In the genomic region with DNA sequence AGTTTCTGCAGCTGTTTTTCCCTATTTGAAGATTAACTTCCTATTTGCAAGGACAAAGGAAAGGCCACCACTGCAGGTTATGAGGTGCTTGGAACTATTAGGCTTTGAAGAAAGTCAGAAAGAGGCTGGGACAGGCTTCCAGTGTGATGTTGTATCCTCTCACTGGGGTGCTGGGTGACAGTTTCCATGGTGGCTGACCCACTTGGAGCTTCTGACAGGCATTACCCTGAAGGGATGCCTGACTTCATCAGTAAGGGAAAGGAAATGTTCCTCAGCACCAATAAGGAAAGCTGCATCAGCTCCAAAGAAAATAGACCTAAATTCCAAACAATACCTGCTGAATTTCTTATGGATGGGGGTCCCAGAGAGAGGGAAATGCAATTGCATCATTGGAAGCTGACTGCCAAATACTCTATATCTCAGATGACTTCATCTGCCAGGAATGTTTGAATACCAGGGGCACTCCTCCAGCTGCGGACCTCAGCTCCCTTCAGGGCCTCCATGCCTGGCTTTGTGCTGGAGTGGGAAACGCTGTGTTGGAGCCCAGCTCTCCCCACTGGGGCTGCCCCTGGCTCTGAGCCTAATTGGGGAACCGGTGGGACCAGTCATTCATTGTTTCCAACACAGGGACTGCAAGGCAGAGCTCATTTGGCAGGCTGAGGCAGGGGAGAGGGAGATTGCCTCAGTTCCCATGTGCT, we compare ENCODE assay signal across 9 cellular contexts.
DNase-seq lines count a peak whose midpoint lies in the region; ATAC-seq and TF ChIP-seq lines count a peak whose summit lies in the region.
"Had no signal": no experiment of that assay in that cellular context is flagged by ENCODE, and none has a peak within 500 bp of the region (broad histone marks: within the 10 kb centered on the region; RNA-seq: fewer than 3 reads in every experiment).

No MANE protein-coding gene starts in this region.

- TF ChIP-seq EP300 in suprapubic skin (IDR thresholded peaks at IDR 0.05), result no peak

- ATAC-seq in esophagus mucosa (peak; percentile 82), HG03025 (IDR thresholded peaks at IDR 0.05; ENCODE audit: low FRiP score, unreplicated experiment) (no peak), HG03196 (IDR thresholded peaks at IDR 0.05; ENCODE audit: unreplicated experiment) (no peak)

- H3K4me1 ChIP-seq in muscle layer of duodenum (ENCODE audit: control insufficient read depth in 1 of 2, insufficient read depth in 2 of 2, low read length in 2 of 2), result peaks cover 22 to 27% of the 10 kb centered on the region in 2 donors
- peaks cover 29% of the 10 kb centered on the region for H3K4me1 ChIP-seq in suprapubic skin

- 23% methylated on average over 2 of the region's 3 CpGs for WGBS in suprapubic skin

- H3K9me3 ChIP-seq in muscle layer of duodenum (ENCODE audit: control insufficient read depth in 1 of 2, low read length in 2 of 2) (no peaks in the 10 kb centered on the region), suprapubic skin (no peaks in the 10 kb centered on the region)

- no peak for TF ChIP-seq CTCF in suprapubic skin (IDR thresholded peaks at IDR 0.05)

- H3K27me3 ChIP-seq in muscle layer of duodenum (ENCODE audit: low read depth, low read length) (no peaks in the 10 kb centered on the region), suprapubic skin (no peaks in the 10 kb centered on the region)

- no peak overlapping the region for H3K4me3 ChIP-seq in muscle layer of duodenum (ENCODE audit: low read depth in 1 of 2, low read length in 2 of 2)
- H3K4me3 ChIP-seq in suprapubic skin, result no peak overlapping the region

- peak overlapping the region; percentile 19 for H3K27ac ChIP-seq in muscle layer of duodenum (ENCODE audit: low read length)
- no peak overlapping the region for H3K27ac ChIP-seq in suprapubic skin
- H3K27ac ChIP-seq: VCaP had no signal

- peak; percentile 53 for DNase-seq in AG20443 (ENCODE audit: low spot score)
- peak; percentile 23 for DNase-seq in NCI-H1694 (lab: John Stamatoyannopoulos, UW)
- no peak for DNase-seq in NCI-H1436 (lab: John Stamatoyannopoulos, UW)
- DNase-seq in suprapubic skin (ENCODE audit: low spot score in 2 of 2), result no peak

- no peak for TF ChIP-seq POLR2A in suprapubic skin (IDR thresholded peaks at IDR 0.05)

- H3K36me3 ChIP-seq in muscle layer of duodenum (ENCODE audit: control insufficient read depth in 1 of 2, insufficient read depth in 2 of 2, low read length in 2 of 2) (peaks cover 0 to 18% of the 10 kb centered on the region in 2 donors), suprapubic skin (peaks cover 7% of the 10 kb centered on the region)

Comparison
In these comparisons a context has a peak if more than half of its experiments do, and no peak if none do; other contexts are left out.
1. DNase-seq: peak in AG20443 (single experiment) and NCI-H1694 (single experiment); none in NCI-H1436 (single experiment) and suprapubic skin (0 of 2).